ENCODE assay signal across 22 cellular contexts in the genomic region with DNA sequence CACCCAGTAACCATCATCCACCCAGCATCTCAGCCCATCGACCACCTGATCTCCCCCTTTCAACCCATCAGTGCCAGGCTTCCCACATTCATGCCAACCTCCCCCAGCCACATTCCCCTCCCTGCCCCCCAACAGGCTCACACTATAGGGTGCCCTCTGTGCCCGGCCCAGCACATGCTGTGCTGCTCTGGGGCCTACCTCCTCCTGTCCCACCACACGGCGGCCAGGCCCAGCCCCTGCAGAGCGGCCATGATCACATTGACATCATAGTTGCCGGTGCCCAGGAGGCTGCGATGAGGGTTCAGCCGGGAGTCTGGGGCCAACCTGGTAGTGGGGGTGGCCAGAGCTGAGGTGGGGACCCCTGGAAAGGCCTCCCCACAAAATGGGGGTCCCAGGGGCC. TPM values are rescaled to one million over a fixed set of nuclear protein-coding genes. Genes with fewer than 3 reads are reported as not detected.
DNase-seq lines count a peak whose midpoint lies in the region; ATAC-seq and TF ChIP-seq lines count a peak whose summit lies in the region.
"Had no signal": no experiment of that assay in that cellular context is flagged by ENCODE, and none has a peak within 500 bp of the region (broad histone marks: within the 10 kb centered on the region; RNA-seq: fewer than 3 reads in every experiment).

No MANE protein-coding gene starts in this region.

- H3K4me3 ChIP-seq in BLaER1, result no peak overlapping the region
- no peak overlapping the region for H3K4me3 ChIP-seq in neuronal stem cell (ENCODE audit: low read length in 2 of 2)
- H3K4me3 ChIP-seq in prostate gland, result no peak overlapping the region
- H3K4me3 ChIP-seq: GM23248, HAP-1, MG63 had no signal

- peak overlapping the region; percentile 37 for H3K4ac ChIP-seq in neuronal stem cell (ENCODE audit: low read length)

- H2BK15ac ChIP-seq in neuronal stem cell (ENCODE audit: low read length), result peak overlapping the region; percentile 58

- H3K9me3 Mint-ChIP-seq in activated CD4-positive, alpha-beta T cell treated with anti-CD3 and anti-CD28 coated beads, Interleukin-2, amount 10 ng/mL, durations not matched to agents 7 days and 5 days, result no peaks in the 10 kb centered on the region
- no peaks in the 10 kb centered on the region for H3K9me3 Mint-ChIP-seq in central memory CD8-positive, alpha-beta T cell
- H3K9me3 Mint-ChIP-seq: CD8-positive, alpha-beta T cell; IgD-negative memory B cell had no signal

- H3K27me3 ChIP-seq in BLaER1, result no peaks in the 10 kb centered on the region
- no peaks in the 10 kb centered on the region for H3K27me3 ChIP-seq in neuronal stem cell (ENCODE audit: control insufficient read depth in 3 of 3, insufficient read depth in 3 of 3, low read depth in 1 of 3, low read length in 3 of 3)
- no peaks in the 10 kb centered on the region for H3K27me3 ChIP-seq in prostate gland (replicated peaks; ENCODE audit: insufficient read depth)
- H3K27me3 ChIP-seq: MG63 had no signal

- ATAC-seq in central memory CD8-positive, alpha-beta T cell (replicated peaks; ENCODE audit: extremely low read depth, poor library complexity, severe bottlenecking), result no peak
- ATAC-seq: CD8-positive, alpha-beta T cell had no signal

- no peak overlapping the region for H4K8ac ChIP-seq in neuronal stem cell (ENCODE audit: low read depth, low read length)

- H3K4me2 ChIP-seq in BLaER1 (peak overlapping the region; percentile 88; the same call in 1 of the 2 replicates), neuronal stem cell (ENCODE audit: insufficient read depth, low read length, poor library complexity, severe bottlenecking) (no peak overlapping the region)

- no peak for TF ChIP-seq CTCF in prostate gland (IDR thresholded peaks at IDR 0.05)

- H2BK5ac ChIP-seq in neuronal stem cell (ENCODE audit: low read length), result peak overlapping the region; percentile 82

- no peak for TF ChIP-seq POLR2A in prostate gland (IDR thresholded peaks at IDR 0.05)

- H3K4me1 Mint-ChIP-seq in activated CD4-positive, alpha-beta T cell treated with anti-CD3 and anti-CD28 coated beads, Interleukin-2, amount 10 ng/mL, durations not matched to agents 7 days and 5 days, result peaks cover 20% of the 10 kb centered on the region
- peaks cover 40% of the 10 kb centered on the region for H3K4me1 Mint-ChIP-seq in central memory CD8-positive, alpha-beta T cell

- intact Hi-C loops in prostate gland (cut with DNase I), result no loop called here

- no peak overlapping the region for H3K4me3 Mint-ChIP-seq in activated CD4-positive, alpha-beta T cell treated with anti-CD3 and anti-CD28 coated beads, Interleukin-2, amount 10 ng/mL, durations not matched to agents 7 days and 5 days
- no peak overlapping the region for H3K4me3 Mint-ChIP-seq in central memory CD8-positive, alpha-beta T cell
- H3K4me3 Mint-ChIP-seq: CD8-positive, alpha-beta T cell; IgD-negative memory B cell had no signal

- H3K36me3 ChIP-seq in BLaER1 (no peaks in the 10 kb centered on the region), neuronal stem cell (replicated peaks in 1 of 2; ENCODE audit: control insufficient read depth in 2 of 2, insufficient read depth in 2 of 2, low read length in 2 of 2) (no peaks in the 10 kb centered on the region), prostate gland (no peaks in the 10 kb centered on the region)
- H3K36me3 ChIP-seq: HAP-1, MG63 had no signal

- CTCF ChIA-PET in activated CD4-positive, alpha-beta T cell treated with anti-CD3 and anti-CD28 coated beads, Interleukin-2, amount 10 ng/mL, durations not matched to agents 7 days and 5 days (lab: Charles Lee), result no interaction called here

- H4K91ac ChIP-seq in neuronal stem cell (ENCODE audit: low read depth, low read length, poor library complexity), result no peak overlapping the region

- H3K27me3 Mint-ChIP-seq in activated CD4-positive, alpha-beta T cell treated with anti-CD3 and anti-CD28 coated beads, Interleukin-2, amount 10 ng/mL, durations not matched to agents 7 days and 5 days, result no peaks in the 10 kb centered on the region
- no peaks in the 10 kb centered on the region for H3K27me3 Mint-ChIP-seq in central memory CD8-positive, alpha-beta T cell
- H3K27me3 Mint-ChIP-seq: IgD-negative memory B cell had no signal

- no peaks in the 10 kb centered on the region for H3K79me1 ChIP-seq in neuronal stem cell (ENCODE audit: low read depth, low read length)

- H3K9ac ChIP-seq in BLaER1 (no peak overlapping the region), neuronal stem cell (ENCODE audit: low read depth, low read length, poor library complexity) (peak overlapping the region; percentile 4)
- H3K9ac ChIP-seq: GM23248 had no signal

- no peak overlapping the region for H2BK12ac ChIP-seq in neuronal stem cell (ENCODE audit: low read length)

- H3K9me3 ChIP-seq in BLaER1 (no peaks in the 10 kb centered on the region), neuronal stem cell (replicated peaks in 1 of 2; ENCODE audit: control insufficient read depth in 2 of 2, insufficient read depth in 1 of 2, low read depth in 1 of 2, low read length in 2 of 2) (no peaks in the 10 kb centered on the region), prostate gland (no peaks in the 10 kb centered on the region)
- H3K9me3 ChIP-seq: HAP-1, MG63 had no signal

- H3K27ac ChIP-seq in BLaER1, result peak overlapping the region; percentile 75
- no peak overlapping the region for H3K27ac ChIP-seq in neuronal stem cell (replicated peaks; ENCODE audit: low read length)
- H3K27ac ChIP-seq in prostate gland, result no peak overlapping the region
- H3K27ac ChIP-seq: GM23248 had no signal

- no peak overlapping the region for H3K23ac ChIP-seq in neuronal stem cell (ENCODE audit: low read depth, low read length, poor library complexity)

- no peak overlapping the region for H2AFZ ChIP-seq in neuronal stem cell (ENCODE audit: low read length)
- H2AFZ ChIP-seq: GM23248 had no signal

- H3K4me1 ChIP-seq in BLaER1 (peaks cover 45% of the 10 kb centered on the region), neuronal stem cell (ENCODE audit: control insufficient read depth in 2 of 2, insufficient read depth in 1 of 2, low read depth in 1 of 2, low read length in 2 of 2) (peaks cover 9 to 26% of the 10 kb centered on the region in 2 donors), prostate gland (replicated peaks) (peaks cover 4% of the 10 kb centered on the region)
- H3K4me1 ChIP-seq: HAP-1 had no signal

- H4K20me1 ChIP-seq in BLaER1, result no peaks in the 10 kb centered on the region

- DNase-seq in activated CD4-positive, alpha-beta T cell treated with anti-CD3 and anti-CD28 coated beads, Interleukin-2, amount 10 ng/mL, durations not matched to agents 7 days and 5 days, result no peak
- no peak for DNase-seq in activated CD4-positive, alpha-beta T cell treated with anti-CD3 and anti-CD28 coated beads for 4 hours
- DNase-seq in central memory CD8-positive, alpha-beta T cell (ENCODE audit: low spot score in 2 of 2), result no peak
- DNase-seq in neuronal stem cell (ENCODE audit: low spot score), result no peak
- no peak for DNase-seq in foreskin melanocyte
- DNase-seq in prostate gland (ENCODE audit: low spot score), result no peak
- DNase-seq: Calu3; CD8-positive, alpha-beta T cell; GF-D8; GM23248; Kasumi-1; MG63; NCI-H1092; NCI-H146; NCI-H2029 treated with DMSO at 0.1 percent for 48 hours; NCI-H2171; NCI-H526 had no signal

- peaks cover 10% of the 10 kb centered on the region for H3K36me3 Mint-ChIP-seq in activated CD4-positive, alpha-beta T cell treated with anti-CD3 and anti-CD28 coated beads, Interleukin-2, amount 10 ng/mL, durations not matched to agents 7 days and 5 days (ENCODE audit: low read depth)
- peaks cover 7% of the 10 kb centered on the region for H3K36me3 Mint-ChIP-seq in central memory CD8-positive, alpha-beta T cell (ENCODE audit: insufficient read depth)

- no CpG with 5 or more reads among the region's 8 CpGs for WGBS in neuronal stem cell (ENCODE audit: extremely low coverage in 2 of 2, insufficient read length in 2 of 2, insufficient replicate concordance in 1 of 2), 2 donors
- WGBS in prostate gland, result 93% methylated on average over 8 of the region's 8 CpGs

- H3K27ac Mint-ChIP-seq in activated CD4-positive, alpha-beta T cell treated with anti-CD3 and anti-CD28 coated beads, Interleukin-2, amount 10 ng/mL, durations not matched to agents 7 days and 5 days, result peak overlapping the region; percentile 54
- H3K27ac Mint-ChIP-seq in central memory CD8-positive, alpha-beta T cell (ENCODE audit: low read depth), result peak overlapping the region; percentile 53
- H3K27ac Mint-ChIP-seq: CD8-positive, alpha-beta T cell had no signal

- peak overlapping the region; percentile 38 for H3K14ac ChIP-seq in neuronal stem cell (ENCODE audit: low read length)

- H3K18ac ChIP-seq in neuronal stem cell (ENCODE audit: low read length), result no peak overlapping the region

- H2BK120ac ChIP-seq in neuronal stem cell (ENCODE audit: low read depth, low read length), result no peak overlapping the region

- peak overlapping the region; percentile 63 for H2AK5ac ChIP-seq in neuronal stem cell (ENCODE audit: low read depth, low read length)

- POLR2A ChIA-PET in activated CD4-positive, alpha-beta T cell treated with anti-CD3 and anti-CD28 coated beads, Interleukin-2, amount 10 ng/mL, durations not matched to agents 7 days and 5 days (lab: Charles Lee), result no interaction called here

RNA-seq across cellular contexts. Expression of a gene that starts 3.6 kb away (rescaled TPM):
- 10 to 100 TPM; 35.7 to 42.0 TPM for total RNA-seq in activated CD4-positive, alpha-beta T cell treated with anti-CD3 and anti-CD28 coated beads, Interleukin-2, amount 10 ng/mL, durations not matched to agents 7 days and 5 days
- 2.7 TPM for polyA plus RNA-seq in neuronal stem cell (2013, experiment 1 of 2)
- polyA plus RNA-seq in neuronal stem cell (2013, experiment 2 of 2), result 2.8 TPM
- 10 to 100 TPM; 29.4 to 31.7 TPM for total RNA-seq in prostate gland

RNA-seq across cellular contexts. Expression of a gene that starts 6.3 kb away (rescaled TPM):
- not detected for total RNA-seq in activated CD4-positive, alpha-beta T cell treated with anti-CD3 and anti-CD28 coated beads, Interleukin-2, amount 10 ng/mL, durations not matched to agents 7 days and 5 days
- not detected for polyA plus RNA-seq in neuronal stem cell (2013, experiment 1 of 2)
- polyA plus RNA-seq in neuronal stem cell (2013, experiment 2 of 2), result not detected
- total RNA-seq in prostate gland, result not detected
- total RNA-seq: A172; Calu3; CD8-positive, alpha-beta T cell; GM23248 had no signal
- polyA plus RNA-seq: BJ, GM23248, IgD-negative memory B cell had no signal

RNA-seq across cellular contexts. Expression of a gene that starts 30.7 kb away (rescaled TPM):
- not detected for total RNA-seq in activated CD4-positive, alpha-beta T cell treated with anti-CD3 and anti-CD28 coated beads, Interleukin-2, amount 10 ng/mL, durations not matched to agents 7 days and 5 days
- 9.4 TPM for polyA plus RNA-seq in neuronal stem cell (2013, experiment 1 of 2)
- 8.0 TPM for polyA plus RNA-seq in neuronal stem cell (2013, experiment 2 of 2)
- total RNA-seq in prostate gland, result 10 to 100 TPM in 1 of 2 donors, 1 to 10 TPM in 1; 5.9 to 16.8 TPM
- total RNA-seq: GM23248 had no signal

RNA-seq across cellular contexts. Expression of a gene that starts 31.1 kb away (rescaled TPM):
- 10 to 100 TPM; 57.8 to 64.9 TPM for total RNA-seq in activated CD4-positive, alpha-beta T cell treated with anti-CD3 and anti-CD28 coated beads, Interleukin-2, amount 10 ng/mL, durations not matched to agents 7 days and 5 days
- polyA plus RNA-seq in neuronal stem cell (2013, experiment 1 of 2), result 57.0 TPM
- polyA plus RNA-seq in neuronal stem cell (2013, experiment 2 of 2), result 55.4 TPM
- total RNA-seq in prostate gland, result 100 to 1,000 TPM; 135 to 286 TPM

Comparison
In these comparisons a context has a peak if more than half of its experiments do, and no peak if none do; other contexts are left out.
1. RNA of a gene that starts 30.7 kb away (total RNA-seq): 5.9 to 16.8 TPM in prostate gland; not detected in activated CD4-positive, alpha-beta T cell treated with anti-CD3 and anti-CD28 coated beads, Interleukin-2, amount 10 ng/mL, durations not matched to agents 7 days and 5 days; every median in the first group is over 4 times any median in the second.